ENCODE assay signal across 9 cellular contexts in the genomic region with DNA sequence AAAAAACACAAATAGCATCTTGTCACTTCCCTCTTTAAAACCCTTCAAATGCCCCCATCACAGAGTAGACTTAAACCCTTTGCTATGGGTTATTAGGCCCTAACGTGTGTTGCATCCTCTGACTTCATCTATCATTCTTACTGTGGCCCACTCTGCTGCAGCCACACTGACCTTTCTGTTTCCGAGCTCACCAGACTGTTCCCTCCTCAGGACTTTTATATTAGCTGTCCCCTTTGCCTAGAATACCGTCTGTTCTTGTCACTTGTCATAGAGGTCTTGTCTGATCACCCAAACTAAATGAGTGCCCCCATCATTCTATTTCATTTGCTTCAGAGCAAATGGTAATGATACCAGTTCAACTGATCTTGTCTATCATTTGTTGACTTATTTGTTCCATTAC. TPM values are rescaled to one million over a fixed set of nuclear protein-coding genes. Genes with fewer than 3 reads are reported as not detected.
DNase-seq lines count a peak whose midpoint lies in the region; ATAC-seq, FAIRE-seq and TF ChIP-seq lines count a peak whose summit lies in the region.
"Had no signal": no experiment of that assay in that cellular context is flagged by ENCODE, and none has a peak within 500 bp of the region (broad histone marks: within the 10 kb centered on the region; RNA-seq: fewer than 3 reads in every experiment).

No MANE protein-coding gene starts in this region.

- TF ChIP-seq POLR2A in K562 (conservative IDR thresholded peaks at IDR 0.05) = no peak

- H2AFZ ChIP-seq in K562 (ENCODE audit: low read depth, low read length) = peak overlapping the region; percentile 100

- peaks cover 0 to 12% of the 10 kb centered on the region in 2 experiments; a peak in 2 of 5 replicates for H3K27me3 ChIP-seq in K562 (ENCODE audit: control insufficient read depth in 2 of 2, insufficient read depth in 2 of 2, low read length in 2 of 2)
- no peaks in the 10 kb centered on the region for H3K27me3 ChIP-seq in upper lobe of right lung

- no peak for TF ChIP-seq EP300 in K562 (IDR thresholded peaks at IDR 0.05; ENCODE audit: low read length)

- TF ChIP-seq CTCF in K562 (IDR thresholded peaks at IDR 0.05 in 2 of 3, conservative IDR thresholded peaks at IDR 0.05 in 1 of 3; ENCODE audit: insufficient read depth in 2 of 3, low read depth in 1 of 3, low read length in 3 of 3) (no peak), upper lobe of right lung (IDR thresholded peaks at IDR 0.05) (no peak), omental fat pad (IDR thresholded peaks at IDR 0.05) (no peak)

- H3K27ac ChIP-seq in K562 (ENCODE audit: extremely low read depth, low read depth, low read length) (no peak overlapping the region), upper lobe of right lung (peak overlapping the region; percentile 99)

- H3K27ac Mint-ChIP-seq in activated naive CD4-positive, alpha-beta T cell treated with anti-CD3 and anti-CD28 coated beads, Interleukin-2, amount 10 ng/mL, durations not matched to agents 7 days and 5 days = peak overlapping the region; percentile 96

- no peak for DNase-seq in activated naive CD4-positive, alpha-beta T cell treated with anti-CD3 and anti-CD28 coated beads, Interleukin-2, amount 10 ng/mL, durations not matched to agents 7 days and 5 days
- no peak for DNase-seq in activated naive CD4-positive, alpha-beta T cell (lab: John Stamatoyannopoulos, UW)
- DNase-seq in K562 (ENCODE audit: extremely low read depth in 1 of 4, low spot score in 3 of 4) (no peak), medulla oblongata (ENCODE audit: extremely low spot score) (peak; percentile 48), upper lobe of right lung (no peak), omental fat pad (ENCODE audit: low spot score) (no peak)
- DNase-seq: retina had no signal

- no peaks in the 10 kb centered on the region for H3K9me1 ChIP-seq in K562 (ENCODE audit: control insufficient read depth, insufficient read depth, low read length)

- H3K36me3 ChIP-seq in K562 (ENCODE audit: control insufficient read depth, insufficient read depth, low read length) (peaks cover 12% of the 10 kb centered on the region; the same call in 2 of the 3 replicates), upper lobe of right lung (no peaks in the 10 kb centered on the region)

- in situ Hi-C loops in K562 (cut with MboI) = no loop called here

- intact Hi-C loops in K562 (cut with micrococcal nuclease) (no loop called here), upper lobe of right lung (cut with DNase I) (no loop called here)

- peaks cover 10% of the 10 kb centered on the region for H3K27me3 Mint-ChIP-seq in activated naive CD4-positive, alpha-beta T cell treated with anti-CD3 and anti-CD28 coated beads, Interleukin-2, amount 10 ng/mL, durations not matched to agents 7 days and 5 days

- ATAC-seq in K562 = no peak
- no peak for ATAC-seq in upper lobe of right lung
- no peak for ATAC-seq in HG03378 (IDR thresholded peaks at IDR 0.05; ENCODE audit: unreplicated experiment)
- ATAC-seq in omental fat pad (ENCODE audit: low FRiP score) = no peak
- no peak for ATAC-seq in HG02798 (IDR thresholded peaks at IDR 0.05; ENCODE audit: poor library complexity, unreplicated experiment)

- CTCF ChIA-PET in activated naive CD4-positive, alpha-beta T cell treated with anti-CD3 and anti-CD28 coated beads, Interleukin-2, amount 10 ng/mL, durations not matched to agents 7 days and 5 days (lab: Charles Lee) = interaction anchor here (2.9 kb wide), 1 partner anchor 23 kb away, joined by 15 read pairs; no protein-coding TSS in a partner anchor
- CTCF ChIA-PET in K562 (lab: Yijun Ruan, JAX; ENCODE audit: low intra/inter-chr PET ratio) = no interaction called here

- H3K9me3 ChIP-seq in K562 (replicated peaks; ENCODE audit: control insufficient read depth, insufficient read depth, low read depth, low read length) (no peaks in the 10 kb centered on the region), upper lobe of right lung (no peaks in the 10 kb centered on the region)

- H3K4me3 ChIP-seq in K562 (no peak overlapping the region), upper lobe of right lung (peak overlapping the region; percentile 95)

- H3K36me3 Mint-ChIP-seq in activated naive CD4-positive, alpha-beta T cell treated with anti-CD3 and anti-CD28 coated beads, Interleukin-2, amount 10 ng/mL, durations not matched to agents 7 days and 5 days = peaks cover 16% of the 10 kb centered on the region

- H3K4me2 ChIP-seq in K562 (ENCODE audit: insufficient read depth, low read length) = peak overlapping the region; percentile 95

- H3K4me1 ChIP-seq in K562 (replicated peaks in 1 of 2; ENCODE audit: control insufficient read depth in 2 of 2, insufficient read depth in 2 of 2, low read length in 2 of 2) (peaks cover 9 to 13% of the 10 kb centered on the region in 2 experiments; a peak in 4 of 5 replicates), upper lobe of right lung (peaks cover 54% of the 10 kb centered on the region)

- peaks cover 45% of the 10 kb centered on the region for H3K4me1 Mint-ChIP-seq in activated naive CD4-positive, alpha-beta T cell treated with anti-CD3 and anti-CD28 coated beads, Interleukin-2, amount 10 ng/mL, durations not matched to agents 7 days and 5 days

- H4K20me1 ChIP-seq in K562 (replicated peaks; ENCODE audit: control insufficient read depth, insufficient read depth, low read length) = peaks cover 11% of the 10 kb centered on the region; the same call in 1 of the 2 replicates

- no peaks in the 10 kb centered on the region for H3K9me3 Mint-ChIP-seq in activated naive CD4-positive, alpha-beta T cell treated with anti-CD3 and anti-CD28 coated beads, Interleukin-2, amount 10 ng/mL, durations not matched to agents 7 days and 5 days

- peak overlapping the region; percentile 99 for H3K4me3 Mint-ChIP-seq in activated naive CD4-positive, alpha-beta T cell treated with anti-CD3 and anti-CD28 coated beads, Interleukin-2, amount 10 ng/mL, durations not matched to agents 7 days and 5 days

- FAIRE-seq in K562 (lab: Jason Lieb, UNC) = no peak

- peaks cover 40% of the 10 kb centered on the region for H3K79me2 ChIP-seq in K562 (ENCODE audit: control insufficient read depth, insufficient read depth, low read length)

- POLR2A ChIA-PET in K562 (lab: Yijun Ruan, JAX) = interaction anchor here (0.8 to 2.5 kb wide), 3 partner anchors 13 to 49 kb away, joined by 3 to 10 read pairs (median 3); no protein-coding TSS in a partner anchor

- WGBS in K562 (ENCODE audit: insufficient coverage, low coverage, missing lambda C conversion rate) = 55% methylated on average over 3 of the region's 3 CpGs

- BruUV-seq in K562 (replicated peaks; lab: Mats Ljungman, UMichigan) = no TSS peak

- TF ChIP-seq RAD21 in K562 (CRISPR knock-in tag; conservative IDR thresholded peaks at IDR 0.05 in 1 of 2, IDR thresholded peaks at IDR 0.05 in 1 of 2) = no peak

- no peak overlapping the region for H3K9ac ChIP-seq in K562 (ENCODE audit: insufficient read depth in 1 of 2, low read depth in 2 of 2, low read length in 2 of 2)

TF ChIP-seq in K562, 482 proteins besides CTCF, POLR2A, EP300 and RAD21 (continues in another document):
- TF ChIP-seq ZFP30 (CRISPR knock-in tag; IDR thresholded peaks at IDR 0.05; ENCODE audit: borderline replicate concordance) = no peak

RNA-seq across cellular contexts. Expression of a gene that starts 0.9 kb away (rescaled TPM):
- 56.6 and 67.0 TPM in 2 replicates for total RNA-seq in K562 (2011; cell fraction: chromatin; rRNA removed; ENCODE audit: low replicate concordance)
- total RNA-seq in K562 (2011; cell fraction: nucleolus; rRNA removed) = 22.5 and 38.2 TPM in 2 replicates
- total RNA-seq in K562 (2011; cell fraction: nucleoplasm; rRNA removed) = 31.6 and 32.1 TPM in 2 replicates
- total RNA-seq in K562 (2014; rRNA removed) (18.0 and 19.7 TPM in 2 replicates), K562 (2014; rRNA removed; fragmentation: Illumina TruSeq; extraction: Trizol) (35.3 and 40.3 TPM in 2 replicates), K562 (2015; rRNA removed; fragmentation: Illumina TruSeq; extraction: Trizol) (30.4 and 34.7 TPM in 2 replicates), K562 (2021) (32.2 and 42.1 TPM in 2 replicates), upper lobe of right lung (42.3 TPM), omental fat pad (10 to 100 TPM; 32.9 to 48.5 (median 40.9) TPM)
- polyA plus RNA-seq in K562 (2011; rRNA removed) (58.3 and 61.6 TPM in 2 replicates), K562 (2014; fragmentation: Illumina TruSeq; extraction: Trizol) (20.1 and 22.3 TPM in 2 replicates), K562 (2014; fragmentation: Nextera tagmentation; extraction: Ambion mirVana) (1 to 10 TPM; 5.9 to 6.5 TPM), K562 (2014; rRNA removed) (12.0 and 14.0 TPM in 2 replicates)
- 24.2 and 31.0 TPM in 2 replicates for polyA plus RNA-seq in K562 (2011; cell fraction: cytosol; rRNA removed)
- polyA plus RNA-seq in K562 (2011; cell fraction: nucleus; rRNA removed) = 36.5 and 41.2 TPM in 2 replicates
- 14.2 and 14.3 TPM in 2 replicates for polyA plus RNA-seq in K562 (2012)
- 182 and 215 TPM in 2 replicates for polyA minus RNA-seq in K562 (2011; rRNA and poly(A)+ RNA removed)
- 79.5 and 101 TPM in 2 replicates for polyA minus RNA-seq in K562 (2011; cell fraction: cytosol; rRNA and poly(A)+ RNA removed)
- 19.3 and 38.7 TPM in 2 replicates for polyA minus RNA-seq in K562 (2011; cell fraction: nucleus; rRNA and poly(A)+ RNA removed)

RNA-seq across cellular contexts. Expression of a gene that starts 47.1 kb away (rescaled TPM):
- 161 and 267 TPM in 2 replicates for total RNA-seq in K562 (2011; cell fraction: chromatin; rRNA removed; ENCODE audit: low replicate concordance)
- total RNA-seq in K562 (2011; cell fraction: nucleolus; rRNA removed) = 171 and 189 TPM in 2 replicates
- 182 and 254 TPM in 2 replicates for total RNA-seq in K562 (2011; cell fraction: nucleoplasm; rRNA removed)
- total RNA-seq in K562 (2014; rRNA removed) = 25.8 and 32.5 TPM in 2 replicates
- 22.3 and 24.8 TPM in 2 replicates for total RNA-seq in K562 (2014; rRNA removed; fragmentation: Illumina TruSeq; extraction: Trizol)
- 34.8 and 39.3 TPM in 2 replicates for total RNA-seq in K562 (2015; rRNA removed; fragmentation: Illumina TruSeq; extraction: Trizol)
- total RNA-seq in K562 (2021) = 51.6 and 53.3 TPM in 2 replicates
- polyA plus RNA-seq in K562 (2011; rRNA removed) = 46.0 and 47.3 TPM in 2 replicates
- 70.0 and 134 TPM in 2 replicates for polyA plus RNA-seq in K562 (2011; cell fraction: cytosol; rRNA removed)
- 68.6 and 106 TPM in 2 replicates for polyA plus RNA-seq in K562 (2011; cell fraction: nucleus; rRNA removed)
- polyA plus RNA-seq in K562 (2012) = 36.7 and 38.9 TPM in 2 replicates
- polyA plus RNA-seq in K562 (2014; fragmentation: Illumina TruSeq; extraction: Trizol) = 42.6 and 49.8 TPM in 2 replicates
- under 1 TPM; 0.71 to 0.77 TPM for polyA plus RNA-seq in K562 (2014; fragmentation: Nextera tagmentation; extraction: Ambion mirVana)
- 47.5 and 60.1 TPM in 2 replicates for polyA plus RNA-seq in K562 (2014; rRNA removed)
- 60.0 and 111 TPM in 2 replicates for polyA minus RNA-seq in K562 (2011; rRNA and poly(A)+ RNA removed)
- polyA minus RNA-seq in K562 (2011; cell fraction: cytosol; rRNA and poly(A)+ RNA removed) = 26.9 and 47.0 TPM in 2 replicates
- polyA minus RNA-seq in K562 (2011; cell fraction: nucleus; rRNA and poly(A)+ RNA removed) = 38.7 and 49.0 TPM in 2 replicates
- 31.5 TPM for total RNA-seq in upper lobe of right lung
- total RNA-seq in omental fat pad = 10 to 100 TPM; 15.6 to 40.1 (median 21.3) TPM
